Comparison of ENCODE assay signal across 19 cellular contexts in the genomic region with DNA sequence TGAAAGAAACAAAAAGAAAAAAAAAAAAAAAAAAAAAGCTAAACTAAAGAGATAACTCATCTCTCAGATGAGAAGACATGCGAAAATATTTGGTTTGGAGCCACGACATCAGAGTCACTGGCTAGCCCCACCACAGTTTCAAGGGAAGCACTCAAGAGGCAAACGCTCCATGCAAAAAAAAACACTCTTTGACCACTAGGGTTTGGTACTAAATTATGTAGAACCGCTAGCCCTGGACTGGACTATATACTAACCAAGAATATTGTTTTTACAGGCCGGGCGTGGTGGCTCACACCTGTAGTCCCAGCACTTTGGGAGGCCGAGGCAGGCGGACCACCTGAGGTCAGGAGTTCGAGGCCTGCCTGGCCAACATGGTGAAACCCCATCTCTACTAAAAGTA. TPM values are rescaled to one million over a fixed set of nuclear protein-coding genes. Genes with fewer than 3 reads are reported as not detected.
A peak's percentile ranks its signal among the peaks of the same experiment; 100 is the strongest.
DNase-seq lines count a peak whose midpoint lies in the region; ATAC-seq and TF ChIP-seq lines count a peak whose summit lies in the region.
"Had no signal": no experiment of that assay in that cellular context is flagged by ENCODE, and none has a peak within 500 bp of the region (broad histone marks: within the 10 kb centered on the region; RNA-seq: fewer than 3 reads in every experiment).

No MANE protein-coding gene starts in this region.

- H3K4me3 Mint-ChIP-seq in HFFc6 (no peak overlapping the region), endodermal cell (no peak overlapping the region)
- H3K4me3 Mint-ChIP-seq: B cell; CD4-positive, alpha-beta T cell; CD8-positive, alpha-beta T cell had no signal

- no peak overlapping the region for H3K4me2 ChIP-seq in SK-N-SH
- H3K4me2 ChIP-seq: BLaER1 treated with 17β-estradiol and CSF1 and Interleukin-3, amounts not matched to agents 10 nM and 100 nM had no signal

- peaks cover 34 to 49% of the 10 kb centered on the region in 2 experiments for H3K36me3 ChIP-seq in SK-N-SH (replicated peaks in 1 of 2; ENCODE audit: control insufficient read depth in 1 of 2, insufficient read depth in 2 of 2, low read length in 1 of 2)
- peaks cover 83% of the 10 kb centered on the region for H3K36me3 ChIP-seq in endodermal cell (ENCODE audit: control insufficient read depth, insufficient read depth, low read length)
- H3K36me3 ChIP-seq in transverse colon: peaks cover 0 to 39% (median 15%) of the 10 kb centered on the region in 4 donors
- H3K36me3 ChIP-seq in SJCRH30: peaks cover 28% of the 10 kb centered on the region

- H3K9ac ChIP-seq in SK-N-SH: no peak overlapping the region
- H3K9ac ChIP-seq in endodermal cell (ENCODE audit: extremely low read depth, low read length, poor library complexity, severe bottlenecking): no peak overlapping the region
- H3K9ac ChIP-seq: BLaER1 treated with 17β-estradiol and CSF1 and Interleukin-3, amounts not matched to agents 10 nM and 100 nM had no signal

- WGBS in SK-N-SH (ENCODE audit: low lambda C conversion rate): 93% methylated on average over 9 of the region's 9 CpGs
- WGBS in endodermal cell (ENCODE audit: insufficient coverage in 1 of 2, insufficient read length in 1 of 2), 2 experiments: 93 to 95% methylated on average over 8 to 9 of the region's 9 CpGs
- WGBS in transverse colon (ENCODE audit: low coverage in 1 of 2), 2 donors: 84 to 94% methylated on average over 3 to 9 of the region's 9 CpGs

- H3K9me3 Mint-ChIP-seq in HFFc6 (no peaks in the 10 kb centered on the region), endodermal cell (peaks cover 4% of the 10 kb centered on the region)
- H3K9me3 Mint-ChIP-seq: CD4-positive, alpha-beta T cell; CD8-positive, alpha-beta T cell had no signal

- no peaks in the 10 kb centered on the region for H3F3A ChIP-seq in SK-N-SH (replicated peaks; ENCODE audit: insufficient read depth)

- intact Hi-C loops in transverse colon (cut with DNase I; ENCODE audit: low total_unique reads): loop anchor here (10.0 kb wide), 1 partner anchor 1400 kb away; no protein-coding TSS in a partner anchor

- H3K4me3 ChIP-seq in SK-N-SH (ENCODE audit: low read depth in 2 of 2, low read length in 1 of 2) (no peak overlapping the region), endodermal cell (ENCODE audit: low read length) (no peak overlapping the region), transverse colon (no peak overlapping the region), SJCRH30 (no peak overlapping the region)
- H3K4me3 ChIP-seq: BLaER1 treated with 17β-estradiol and CSF1 and Interleukin-3, amounts not matched to agents 10 nM and 100 nM; GM12878 had no signal

- no peak overlapping the region for H3K27ac ChIP-seq in SK-N-SH (ENCODE audit: low read depth in 2 of 2, low read length in 1 of 2)
- no peak overlapping the region for H3K27ac ChIP-seq in endodermal cell (ENCODE audit: low read depth, low read length)
- H3K27ac ChIP-seq in transverse colon: no peak overlapping the region
- no peak overlapping the region for H3K27ac ChIP-seq in SJCRH30
- H3K27ac ChIP-seq: BLaER1 treated with 17β-estradiol and CSF1 and Interleukin-3, amounts not matched to agents 10 nM and 100 nM; C4-2B had no signal

- H3K9me3 ChIP-seq in SK-N-SH: no peaks in the 10 kb centered on the region
- H3K9me3 ChIP-seq in endodermal cell (ENCODE audit: control insufficient read depth, low read length): peaks cover 17% of the 10 kb centered on the region
- H3K9me3 ChIP-seq in transverse colon: no peaks in the 10 kb centered on the region
- H3K9me3 ChIP-seq in SJCRH30 (replicated peaks): no peaks in the 10 kb centered on the region
- H3K9me3 ChIP-seq: BLaER1 treated with 17β-estradiol and CSF1 and Interleukin-3, amounts not matched to agents 10 nM and 100 nM; Caco-2 had no signal

- H4K20me1 ChIP-seq in SK-N-SH (ENCODE audit: insufficient read depth): no peaks in the 10 kb centered on the region

- H3K27me3 Mint-ChIP-seq in HFFc6 (ENCODE audit: insufficient read depth) (no peaks in the 10 kb centered on the region), endodermal cell (ENCODE audit: insufficient read depth) (no peaks in the 10 kb centered on the region)
- H3K27me3 Mint-ChIP-seq: B cell; CD4-positive, alpha-beta T cell had no signal

- TF ChIP-seq EP300 in SK-N-SH (IDR thresholded peaks at IDR 0.05; ENCODE audit: borderline replicate concordance in 1 of 2, low read depth in 1 of 2, low read length in 1 of 2): no peak
- no peak for TF ChIP-seq EP300 in transverse colon (IDR thresholded peaks at IDR 0.05; ENCODE audit: low read depth)

- H3K27me3 ChIP-seq in SK-N-SH (ENCODE audit: insufficient read depth) (no peaks in the 10 kb centered on the region), endodermal cell (ENCODE audit: control insufficient read depth, insufficient read depth, low read length, poor library complexity, severe bottlenecking) (no peaks in the 10 kb centered on the region), transverse colon (no peaks in the 10 kb centered on the region), SJCRH30 (no peaks in the 10 kb centered on the region)
- H3K27me3 ChIP-seq: BLaER1 treated with 17β-estradiol and CSF1 and Interleukin-3, amounts not matched to agents 10 nM and 100 nM had no signal

- in situ Hi-C loops in transverse colon (cut with MboI; ENCODE audit: low pct_ligation_motif_present in 1 of 4, low pct_unique_long_range_greater_than_20kb in 1 of 4, low sequenced_read_pairs in 3 of 4): no loop called here

- CTCF ChIA-PET in SK-N-SH (lab: Yijun Ruan, JAX): interaction anchor here (0.8 to 1.6 kb wide), 2 partner anchors 33 to 58 kb away, joined by 3 to 6 read pairs; no protein-coding TSS in a partner anchor

- no peaks in the 10 kb centered on the region for H3K79me2 ChIP-seq in SK-N-SH (ENCODE audit: insufficient read depth)

- TF ChIP-seq CTCF in SK-N-SH (IDR thresholded peaks at IDR 0.05): peak; percentile 23; the same call in 1 of the 2 replicates
- peak; percentile 36 for TF ChIP-seq CTCF in HFFc6 (IDR thresholded peaks at IDR 0.05)
- TF ChIP-seq CTCF in endodermal cell (conservative IDR thresholded peaks at IDR 0.05): peak; percentile 40
- TF ChIP-seq CTCF in transverse colon (IDR thresholded peaks at IDR 0.05): peak in 1 of 5 experiments; percentile 3

- ATAC-seq in SK-N-SH treated with all-trans-retinoic acid at 6 μM for 48 hours: no peak
- ATAC-seq in GM21423 (IDR thresholded peaks at IDR 0.05; ENCODE audit: unreplicated experiment): no peak
- ATAC-seq: CD8-positive, alpha-beta T cell; GM12878 had no signal

- H3K9me2 ChIP-seq in SK-N-SH: no peaks in the 10 kb centered on the region

- H3K36me3 Mint-ChIP-seq in HFFc6 (ENCODE audit: low read depth) (peaks cover 29% of the 10 kb centered on the region), endodermal cell (ENCODE audit: low read depth) (peaks cover 78% of the 10 kb centered on the region)

- POLR2A ChIA-PET in SK-N-SH (lab: Yijun Ruan, JAX): no interaction called here

- no peak for TF ChIP-seq RAD21 in SK-N-SH (IDR thresholded peaks at IDR 0.05; ENCODE audit: low read length)

- H2AFZ ChIP-seq in SK-N-SH (ENCODE audit: low read depth): no peak overlapping the region

- H3K4me1 ChIP-seq in SK-N-SH (ENCODE audit: control insufficient read depth in 1 of 2, insufficient read depth in 2 of 2, low read depth in 1 of 2, low read length in 1 of 2) (no peaks in the 10 kb centered on the region), endodermal cell (ENCODE audit: control insufficient read depth, insufficient read depth, low read length) (no peaks in the 10 kb centered on the region), transverse colon (no peaks in the 10 kb centered on the region), SJCRH30 (no peaks in the 10 kb centered on the region)
- H3K4me1 ChIP-seq: Caco-2 had no signal

- no peak for DNase-seq in SK-N-SH
- no peak for DNase-seq in HFFc6
- peak; percentile 22 for DNase-seq in endodermal cell
- DNase-seq in transverse colon: no peak
- DNase-seq in SJCRH30: no peak
- DNase-seq: 8988T; AML-193; Caco-2; Calu3; CD4-positive, alpha-beta T cell; CD8-positive, alpha-beta T cell; DMS79 treated with DMSO at 0.1 percent for 48 hours; GDM1 had no signal

- no peaks in the 10 kb centered on the region; the same call in 1 of the 2 replicates for H3K4me1 Mint-ChIP-seq in HFFc6 (ENCODE audit: low read depth)
- H3K4me1 Mint-ChIP-seq in endodermal cell: peaks cover 7% of the 10 kb centered on the region

- TF ChIP-seq POLR2A in transverse colon (IDR thresholded peaks at IDR 0.05): no peak

- no peak overlapping the region for H3K27ac Mint-ChIP-seq in HFFc6
- no peak overlapping the region for H3K27ac Mint-ChIP-seq in endodermal cell
- H3K27ac Mint-ChIP-seq: B cell; CD4-positive, alpha-beta T cell had no signal

TF ChIP-seq in SK-N-SH, 30 proteins besides CTCF, POLR2A, EP300 and RAD21:
- TF ChIP-seq SIN3A (IDR thresholded peaks at IDR 0.05; ENCODE audit: borderline replicate concordance, low read depth, low read length): no peak
- no peak for TF ChIP-seq FOXM1 (IDR thresholded peaks at IDR 0.05; ENCODE audit: low read depth)
- TF ChIP-seq RXRA (IDR thresholded peaks at IDR 0.05; ENCODE audit: borderline replicate concordance, low read depth): no peak
- no peak for TF ChIP-seq NRF1 (IDR thresholded peaks at IDR 0.05; ENCODE audit: low read depth, low read length)

RNA-seq across cellular contexts. Expression of gene METTL16, which starts 37.3 kb away (rescaled TPM):
- 8.1 and 10.3 TPM in 2 replicates for polyA plus RNA-seq in SK-N-SH (2012; rRNA removed)
- 8.8 and 10.3 TPM in 2 replicates for polyA plus RNA-seq in SK-N-SH (2012; cell fraction: cytosol; rRNA removed)
- polyA plus RNA-seq in SK-N-SH (2012; cell fraction: nucleus; rRNA removed): 10.3 and 11.8 TPM in 2 replicates
- total RNA-seq in HFFc6 (2021; fragmentation: NEBNext Ultra II Directional; extraction: Animal tissue kit (Norgen Biotek cat#: 25700)): 10 to 100 TPM; 21.7 to 25.7 (median 24.1) TPM
- total RNA-seq in endodermal cell (10 to 100 TPM; 51.5 to 59.6 TPM), transverse colon (100 to 1,000 TPM in 1 of 4 donors, 10 to 100 TPM in 3; 16.1 to 141 (median 19.8) TPM)
- polyA plus RNA-seq in endodermal cell (2013, experiment 1 of 2): 35.2 TPM
- polyA plus RNA-seq in endodermal cell (2013, experiment 2 of 2): 29.9 TPM
- total RNA-seq in SJCRH30 (2014; rRNA removed; shearing (Covaris generic)): 29.9 and 33.6 TPM in 2 replicates
